Comparison of ENCODE assay signal across 1 cellular context in the genomic region with DNA sequence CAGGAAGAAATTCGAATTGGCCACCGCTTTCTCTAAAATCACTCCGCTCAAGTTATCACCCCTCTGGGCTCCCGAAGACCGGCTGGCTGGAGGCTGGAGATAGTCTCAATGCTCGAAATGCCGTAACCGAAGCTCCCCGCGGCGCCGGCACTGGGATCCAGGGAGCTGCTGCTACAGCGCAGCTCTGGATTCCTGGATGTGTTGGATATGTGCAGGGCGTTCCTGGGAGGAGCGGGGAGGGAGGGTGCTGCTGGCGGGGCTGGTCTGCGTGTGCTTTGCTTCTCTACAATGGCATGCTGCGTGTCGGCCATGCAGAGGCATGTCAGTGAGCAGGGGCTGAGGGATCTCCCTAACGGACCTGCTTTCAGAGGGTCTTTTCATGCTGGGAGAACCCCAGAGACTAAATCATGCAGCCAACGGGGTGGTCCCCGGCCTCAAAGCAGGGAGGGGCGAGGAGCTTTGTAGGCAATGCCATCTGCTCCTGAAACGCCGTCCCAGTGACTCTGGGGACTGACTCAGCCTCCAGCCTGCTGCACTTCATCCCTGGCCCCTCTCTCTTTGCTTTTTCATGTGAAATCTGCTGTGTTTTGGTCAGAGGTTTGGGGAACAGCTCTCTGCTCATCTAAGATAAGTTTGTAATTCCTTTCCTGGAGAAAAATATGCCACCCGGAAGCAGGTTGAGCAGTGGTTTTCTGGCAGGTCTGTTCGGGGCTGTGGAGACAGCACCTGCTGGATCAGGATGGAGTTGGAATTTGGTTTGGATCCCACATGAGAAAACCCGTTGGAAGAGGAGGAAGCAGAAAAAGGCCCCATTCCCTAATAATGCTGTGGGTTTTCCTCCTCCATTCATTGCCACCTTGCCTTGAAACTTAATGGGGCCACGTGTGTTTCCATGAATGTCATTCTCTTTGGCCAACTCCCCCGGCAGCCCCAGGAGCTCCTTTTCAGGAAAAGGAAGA.
A peak's percentile ranks its signal among the peaks of the same experiment; 100 is the strongest.
TF ChIP-seq lines count a peak whose summit lies in the region.

No MANE protein-coding gene starts in this region.

TF ChIP-seq in IMR-90, 13 proteins besides CTCF, POLR2A, EP300 and RAD21:
- TF ChIP-seq MXI1 (IDR thresholded peaks at IDR 0.05; ENCODE audit: borderline replicate concordance, low read depth, low read length), result peak; percentile 90; the same call in 1 of the 2 replicates
- no peak for TF ChIP-seq CHD1 (IDR thresholded peaks at IDR 0.05; ENCODE audit: low read depth, low read length)
- peak; percentile 64; the same call in 1 of the 2 replicates for TF ChIP-seq MAZ (IDR thresholded peaks at IDR 0.05; ENCODE audit: borderline replicate concordance, low read depth, low read length)
- TF ChIP-seq RFX5 (IDR thresholded peaks at IDR 0.05; ENCODE audit: low read depth, low read length), result no peak
- no peak for TF ChIP-seq BHLHE40 (IDR thresholded peaks at IDR 0.05; ENCODE audit: low read depth, low read length)
